Comparison of ENCODE assay signal across 2 cellular contexts in the genomic region with DNA sequence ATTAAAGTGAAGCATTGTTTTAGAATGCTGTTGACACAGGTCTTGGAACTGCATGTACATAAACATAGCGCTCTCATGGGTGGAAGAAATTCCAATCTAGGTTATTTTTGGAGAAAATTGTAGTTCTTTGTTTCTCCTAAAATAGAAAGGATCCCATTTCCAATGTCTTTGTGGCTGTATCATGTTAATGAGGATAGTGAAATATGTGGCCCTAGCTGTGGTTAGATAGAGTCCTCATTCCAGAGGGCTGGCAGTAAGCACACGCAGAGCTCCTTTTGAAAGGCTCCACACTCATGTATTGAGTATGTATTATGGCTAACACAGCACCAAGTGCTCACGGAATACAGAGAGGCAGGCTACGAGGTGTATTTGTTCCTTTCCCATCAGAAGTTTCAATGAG.
TF ChIP-seq lines count a peak whose summit lies in the region.

No MANE protein-coding gene starts in this region.

TF ChIP-seq in IMR-90, 13 proteins besides CTCF, POLR2A, EP300 and RAD21:
- no peak for TF ChIP-seq BHLHE40 (IDR thresholded peaks at IDR 0.05; ENCODE audit: low read depth, low read length)
- TF ChIP-seq, protein P1, sequence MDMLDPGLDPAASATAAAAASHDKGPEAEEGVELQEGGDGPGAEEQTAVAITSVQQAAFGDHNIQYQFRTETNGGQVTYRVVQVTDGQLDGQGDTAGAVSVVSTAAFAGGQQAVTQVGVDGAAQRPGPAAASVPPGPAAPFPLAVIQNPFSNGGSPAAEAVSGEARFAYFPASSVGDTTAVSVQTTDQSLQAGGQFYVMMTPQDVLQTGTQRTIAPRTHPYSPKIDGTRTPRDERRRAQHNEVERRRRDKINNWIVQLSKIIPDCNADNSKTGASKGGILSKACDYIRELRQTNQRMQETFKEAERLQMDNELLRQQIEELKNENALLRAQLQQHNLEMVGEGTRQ (IDR thresholded peaks at IDR 0.05; ENCODE audit: low read depth, low read length) = no peak
- TF ChIP-seq NFE2L2 (IDR thresholded peaks at IDR 0.05; ENCODE audit: low read depth, low read length) = no peak
- TF ChIP-seq MAZ (IDR thresholded peaks at IDR 0.05; ENCODE audit: borderline replicate concordance, low read depth, low read length) = no peak
- TF ChIP-seq RFX5 (IDR thresholded peaks at IDR 0.05; ENCODE audit: low read depth, low read length) = no peak
- TF ChIP-seq, protein P2, sequence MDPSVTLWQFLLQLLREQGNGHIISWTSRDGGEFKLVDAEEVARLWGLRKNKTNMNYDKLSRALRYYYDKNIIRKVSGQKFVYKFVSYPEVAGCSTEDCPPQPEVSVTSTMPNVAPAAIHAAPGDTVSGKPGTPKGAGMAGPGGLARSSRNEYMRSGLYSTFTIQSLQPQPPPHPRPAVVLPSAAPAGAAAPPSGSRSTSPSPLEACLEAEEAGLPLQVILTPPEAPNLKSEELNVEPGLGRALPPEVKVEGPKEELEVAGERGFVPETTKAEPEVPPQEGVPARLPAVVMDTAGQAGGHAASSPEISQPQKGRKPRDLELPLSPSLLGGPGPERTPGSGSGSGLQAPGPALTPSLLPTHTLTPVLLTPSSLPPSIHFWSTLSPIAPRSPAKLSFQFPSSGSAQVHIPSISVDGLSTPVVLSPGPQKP (IDR thresholded peaks at IDR 0.05; ENCODE audit: borderline replicate concordance, low read depth, low read length) = no peak
- TF ChIP-seq CEBPB (IDR thresholded peaks at IDR 0.05; ENCODE audit: low read depth, low read length) = no peak
- no peak for TF ChIP-seq MAFK (IDR thresholded peaks at IDR 0.05; ENCODE audit: low read depth, low read length)

TF ChIP-seq in H1, 55 proteins besides CTCF, POLR2A, EP300 and RAD21:
- TF ChIP-seq SP1 (IDR thresholded peaks at IDR 0.05; ENCODE audit: low read depth, low read length) (no peak), HDAC6 (IDR thresholded peaks at IDR 0.05; ENCODE audit: low read depth, low read length) (no peak), SP4 (IDR thresholded peaks at IDR 0.05; ENCODE audit: low read length) (no peak), EGR1 (IDR thresholded peaks at IDR 0.05; ENCODE audit: borderline replicate concordance, low read depth, low read length) (no peak), CTBP2 (IDR thresholded peaks at IDR 0.05; ENCODE audit: borderline replicate concordance, insufficient read depth, insufficient read length, low read length) (no peak), CHD2 (IDR thresholded peaks at IDR 0.05; ENCODE audit: low read length) (no peak), SIX5 (IDR thresholded peaks at IDR 0.05; ENCODE audit: low read depth, low read length) (no peak), SAP30 (IDR thresholded peaks at IDR 0.05; ENCODE audit: insufficient read depth, insufficient replicate concordance, low read length) (no peak), KDM1A (IDR thresholded peaks at IDR 0.05; ENCODE audit: borderline replicate concordance, low read length) (no peak), RXRA (IDR thresholded peaks at IDR 0.05; ENCODE audit: insufficient read depth, low read depth, low read length) (no peak), CBX8 (IDR thresholded peaks at IDR 0.05; ENCODE audit: borderline replicate concordance, low read depth, low read length) (no peak), CREB1 (IDR thresholded peaks at IDR 0.05) (no peak), KDM5A (IDR thresholded peaks at IDR 0.05; ENCODE audit: low read length) (no peak)
- TF ChIP-seq, protein P3, sequence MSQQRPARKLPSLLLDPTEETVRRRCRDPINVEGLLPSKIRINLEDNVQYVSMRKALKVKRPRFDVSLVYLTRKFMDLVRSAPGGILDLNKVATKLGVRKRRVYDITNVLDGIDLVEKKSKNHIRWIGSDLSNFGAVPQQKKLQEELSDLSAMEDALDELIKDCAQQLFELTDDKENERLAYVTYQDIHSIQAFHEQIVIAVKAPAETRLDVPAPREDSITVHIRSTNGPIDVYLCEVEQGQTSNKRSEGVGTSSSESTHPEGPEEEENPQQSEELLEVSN (IDR thresholded peaks at IDR 0.05) = no peak
